27 cellular contexts compared by ENCODE assay signal in genomic region chr11:76878014-76878413, GRCh38.
"Had no signal": no experiment of that assay in that cellular context is flagged by ENCODE, and none has a peak within 500 bp of the region (broad histone marks: within the 10 kb centered on the region; RNA-seq: fewer than 3 reads in every experiment).

No MANE protein-coding gene starts in this region.

- H3K27ac ChIP-seq: stomach, suprapubic skin, testis, thoracic aorta, thyroid gland, tibial artery, tibial nerve, transverse colon, upper lobe of left lung, upper lobe of right lung, uterus, vagina had no signal

- ATAC-seq: stimulated activated effector memory CD8-positive, alpha-beta T cell treated with anti-CD3 and anti-CD28 coated beads, Interleukin-12 subunit alpha, Interleukin-12 subunit beta, amount 100 ng/mL, for 72 hours; stimulated activated memory B cell treated with anti-CD40 and anti-IgM and Interleukin-4, amounts not matched to agents 10 μg/mL and 1 μg/mL and 100 μg/mL, for 72 hours; stimulated activated naive B cell treated with anti-CD40 and anti-IgM and Interleukin-4, amounts not matched to agents 10 μg/mL and 1 μg/mL and 100 μg/mL, for 72 hours; stimulated activated naive CD8-positive, alpha-beta T cell treated with anti-CD3 and anti-CD28 coated beads, Interleukin-15, amount 100 ng/mL, for 72 hours; stimulated activated naive CD8-positive, alpha-beta T cell treated with anti-CD3 and anti-CD28 coated beads, Interleukin-15, Interleukin-2, amounts not matched to agents 100 U/mL and 50 U/mL, for 24 hours; upper lobe of right lung had no signal

- H3K9me3 ChIP-seq: stomach, suprapubic skin, testis, thoracic aorta, thyroid gland, tibial artery, tibial nerve, transverse colon, upper lobe of left lung, upper lobe of right lung, uterus, vagina had no signal

- H3K27me3 ChIP-seq: stomach, suprapubic skin, testis, thyroid gland, tibial artery, tibial nerve, transverse colon, upper lobe of left lung, upper lobe of right lung, uterus, vagina had no signal

- H3K4me3 ChIP-seq: stomach, suprapubic skin, testis, thoracic aorta, thyroid gland, tibial artery, tibial nerve, transverse colon, upper lobe of left lung, upper lobe of right lung, uterus, vagina had no signal

- DNase-seq: stimulated activated CD4-positive, alpha-beta T cell treated with anti-CD3 and anti-CD28 coated beads, Interleukin-2, amount 100 ng/mL, for 48 hours; stimulated activated CD4-positive, alpha-beta T cell treated with anti-CD3 and anti-CD28 coated beads, Interleukin-4, amount 100 ng/mL, for 1 hour; stimulated activated CD4-positive, alpha-beta T cell treated with anti-CD3 and anti-CD28 coated beads, Interleukin-4, amount 100 ng/mL, for 24 hours; stimulated activated CD4-positive, alpha-beta T cell treated with anti-CD3 and anti-CD28 coated beads, Interleukin-4, amount 100 ng/mL, for 4 hours; stimulated activated CD8-positive, alpha-beta memory T cell treated with anti-CD3 and anti-CD28 coated beads, Interleukin-4, amount 100 ng/mL, for 48 hours; stimulated activated naive B cell treated with anti-CD40 and anti-IgM and Interleukin-4, amounts not matched to agents 10 μg/mL and 1 μg/mL and 100 μg/mL, for 72 hours; stimulated activated naive CD4-positive, alpha-beta T cell; stimulated activated naive CD4-positive, alpha-beta T cell treated with Interleukin-2 at 50 U/mL for 16 hours; stimulated activated naive CD8-positive, alpha-beta T cell treated with anti-CD3 and anti-CD28 coated beads, Interleukin-15, amount 100 ng/mL, for 72 hours; stimulated activated naive CD8-positive, alpha-beta T cell treated with anti-CD3 and anti-CD28 coated beads, Interleukin-15, Interleukin-2, amounts not matched to agents 100 U/mL and 50 U/mL, for 24 hours; stomach; substantia nigra; testis; thyroid gland; tibial artery; transverse colon; trophoblast cell; upper lobe of left lung; upper lobe of right lung; uterus had no signal

- H3K4me1 ChIP-seq: stomach, testis, thyroid gland had no signal

- H3K36me3 ChIP-seq: stomach, suprapubic skin, thoracic aorta, thyroid gland, tibial artery, tibial nerve, transverse colon, upper lobe of left lung, upper lobe of right lung, uterus, vagina had no signal

- FAIRE-seq: urothelium cell line had no signal
